20 cellular contexts compared by ENCODE assay signal in genomic region chr2:128661289-128661688, GRCh38.
"Had no signal": no experiment of that assay in that cellular context is flagged by ENCODE, and none has a peak within 500 bp of the region (broad histone marks: within the 10 kb centered on the region; RNA-seq: fewer than 3 reads in every experiment).

No MANE protein-coding gene starts in this region.

- DNase-seq: activated CD4-positive, alpha-beta T cell treated with anti-CD3 and anti-CD28 coated beads for 48 hours; activated CD4-positive, CD25-positive, alpha-beta regulatory T cell; activated CD8-positive, alpha-beta T cell treated with anti-CD3 and anti-CD28 coated beads for 36 hours; activated effector memory CD4-positive, alpha-beta T cell treated with Interleukin-2 at 50 U/mL for 16 hours; activated naive CD4-positive, alpha-beta T cell treated with anti-CD3 and anti-CD28 coated beads, Interleukin-2, amount 50 U/mL, for 16 hours; activated T-cell treated with anti-CD3 and anti-CD28 coated beads, Interleukin-2, amount 50 U/mL, for 48 hours; brain microvascular endothelial cell; erythroblast; gastrocnemius medialis; heart left ventricle; immature natural killer cell; natural killer cell; stimulated activated CD4-positive, alpha-beta T cell treated with anti-CD3 and anti-CD28 coated beads, Interleukin-12 subunit alpha, Interleukin-12 subunit beta, amount 100 ng/mL, for 4 hours; stimulated activated CD4-positive, alpha-beta T cell treated with anti-CD3 and anti-CD28 coated beads, Interleukin-1b, Interleukin-23, amount 100 ng/mL, for 48 hours; T1000; testis had no signal

- H3K4me1 Mint-ChIP-seq: central memory CD8-positive, alpha-beta T cell; immature natural killer cell; natural killer cell had no signal

- H3K36me3 ChIP-seq: brain microvascular endothelial cell, gastrocnemius medialis, heart left ventricle had no signal

- ATAC-seq: activated CD8-positive, alpha-beta T cell treated with anti-CD3 and anti-CD28 coated beads for 36 hours; gastrocnemius medialis had no signal

- H3K9me3 ChIP-seq: gastrocnemius medialis, testis had no signal

- H3K9me3 Mint-ChIP-seq: activated CD8-positive, alpha-beta T cell treated with anti-CD3 and anti-CD28 coated beads for 36 hours; central memory CD8-positive, alpha-beta T cell; natural killer cell; stimulated activated naive CD8-positive, alpha-beta T cell treated with anti-CD3 and anti-CD28 coated beads, Interleukin-15, Interleukin-2, amounts not matched to agents 100 ng/mL and 50 ng/mL, for 24 hours had no signal

- H3K27ac Mint-ChIP-seq: activated CD8-positive, alpha-beta T cell treated with anti-CD3 and anti-CD28 coated beads for 36 hours; natural killer cell; stimulated activated naive CD8-positive, alpha-beta T cell treated with anti-CD3 and anti-CD28 coated beads, Interleukin-15, Interleukin-2, amounts not matched to agents 100 ng/mL and 50 ng/mL, for 24 hours had no signal

- H3K36me3 Mint-ChIP-seq: immature natural killer cell, natural killer cell had no signal

- H3K4me3 ChIP-seq: coronary artery, gastrocnemius medialis, heart left ventricle, testis had no signal

- H3K4me1 ChIP-seq: gastrocnemius medialis, heart left ventricle, testis had no signal

- H3K27me3 ChIP-seq: brain microvascular endothelial cell, gastrocnemius medialis, testis had no signal

- H3K27ac ChIP-seq: brain microvascular endothelial cell, coronary artery, gastrocnemius medialis, heart left ventricle, testis had no signal

- FAIRE-seq: endometrium had no signal

- H3K4me3 Mint-ChIP-seq: activated CD8-positive, alpha-beta T cell treated with anti-CD3 and anti-CD28 coated beads for 36 hours; central memory CD8-positive, alpha-beta T cell; immature natural killer cell; natural killer cell; stimulated activated naive CD8-positive, alpha-beta T cell treated with anti-CD3 and anti-CD28 coated beads, Interleukin-15, Interleukin-2, amounts not matched to agents 100 ng/mL and 50 ng/mL, for 24 hours had no signal
